In genomic region chr15:65730560-65731172, GRCh38 we compare ENCODE assay signal across 1 cellular context.
TF ChIP-seq lines count a peak whose summit lies in the region.

No MANE protein-coding gene starts in this region.

TF ChIP-seq in GM23338, 12 proteins besides CTCF, POLR2A, EP300 and RAD21 (continued from another document):
- TF ChIP-seq ZNF462 (CRISPR knock-in tag; IDR thresholded peaks at IDR 0.05) = no peak
- TF ChIP-seq ZNF331 (CRISPR knock-in tag; IDR thresholded peaks at IDR 0.05; ENCODE audit: low read depth) = no peak
- no peak for TF ChIP-seq STAT1 (IDR thresholded peaks at IDR 0.05; ENCODE audit: unreplicated experiment)
